ENCODE assay signal across 1 cellular context in the genomic region with DNA sequence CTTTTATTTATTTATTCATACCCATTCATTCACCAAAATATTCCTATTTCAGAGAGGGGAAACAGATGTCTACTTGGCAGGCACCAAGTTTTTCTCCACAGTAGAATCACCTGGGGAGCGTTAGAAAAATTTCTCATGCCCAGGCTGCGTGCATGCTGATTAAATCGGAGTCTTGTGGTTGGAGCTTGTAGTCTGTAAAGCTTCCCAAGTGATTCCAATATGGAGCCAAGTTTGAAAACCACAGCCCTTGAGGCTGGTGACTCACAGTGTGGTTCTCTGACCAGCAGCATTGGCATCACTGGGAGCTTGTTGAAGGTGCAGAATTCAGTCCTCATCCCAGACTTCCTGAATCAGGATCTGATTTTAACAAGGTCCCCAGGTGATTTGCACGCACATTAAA.
TF ChIP-seq lines count a peak whose summit lies in the region.

No MANE protein-coding gene starts in this region.

TF ChIP-seq in GM23338, 12 proteins besides CTCF, POLR2A, EP300 and RAD21 (continued from another document):
- TF ChIP-seq EZH2phosphoT487 (IDR thresholded peaks at IDR 0.05; ENCODE audit: unreplicated experiment) (no peak), CREB1 (CRISPR knock-in tag; IDR thresholded peaks at IDR 0.05; ENCODE audit: low read depth) (no peak)
- TF ChIP-seq, protein P1, sequence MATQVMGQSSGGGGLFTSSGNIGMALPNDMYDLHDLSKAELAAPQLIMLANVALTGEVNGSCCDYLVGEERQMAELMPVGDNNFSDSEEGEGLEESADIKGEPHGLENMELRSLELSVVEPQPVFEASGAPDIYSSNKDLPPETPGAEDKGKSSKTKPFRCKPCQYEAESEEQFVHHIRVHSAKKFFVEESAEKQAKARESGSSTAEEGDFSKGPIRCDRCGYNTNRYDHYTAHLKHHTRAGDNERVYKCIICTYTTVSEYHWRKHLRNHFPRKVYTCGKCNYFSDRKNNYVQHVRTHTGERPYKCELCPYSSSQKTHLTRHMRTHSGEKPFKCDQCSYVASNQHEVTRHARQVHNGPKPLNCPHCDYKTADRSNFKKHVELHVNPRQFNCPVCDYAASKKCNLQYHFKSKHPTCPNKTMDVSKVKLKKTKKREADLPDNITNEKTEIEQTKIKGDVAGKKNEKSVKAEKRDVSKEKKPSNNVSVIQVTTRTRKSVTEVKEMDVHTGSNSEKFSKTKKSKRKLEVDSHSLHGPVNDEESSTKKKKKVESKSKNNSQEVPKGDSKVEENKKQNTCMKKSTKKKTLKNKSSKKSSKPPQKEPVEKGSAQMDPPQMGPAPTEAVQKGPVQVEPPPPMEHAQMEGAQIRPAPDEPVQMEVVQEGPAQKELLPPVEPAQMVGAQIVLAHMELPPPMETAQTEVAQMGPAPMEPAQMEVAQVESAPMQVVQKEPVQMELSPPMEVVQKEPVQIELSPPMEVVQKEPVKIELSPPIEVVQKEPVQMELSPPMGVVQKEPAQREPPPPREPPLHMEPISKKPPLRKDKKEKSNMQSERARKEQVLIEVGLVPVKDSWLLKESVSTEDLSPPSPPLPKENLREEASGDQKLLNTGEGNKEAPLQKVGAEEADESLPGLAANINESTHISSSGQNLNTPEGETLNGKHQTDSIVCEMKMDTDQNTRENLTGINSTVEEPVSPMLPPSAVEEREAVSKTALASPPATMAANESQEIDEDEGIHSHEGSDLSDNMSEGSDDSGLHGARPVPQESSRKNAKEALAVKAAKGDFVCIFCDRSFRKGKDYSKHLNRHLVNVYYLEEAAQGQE (IDR thresholded peaks at IDR 0.05; ENCODE audit: unreplicated experiment) = no peak
